In genomic region chr5:71783891-71784290, GRCh38 we compare ENCODE assay signal across 21 cellular contexts.
DNase-seq lines count a peak whose midpoint lies in the region; TF ChIP-seq lines count a peak whose summit lies in the region.
"Had no signal": no experiment of that assay in that cellular context is flagged by ENCODE, and none has a peak within 500 bp of the region (broad histone marks: within the 10 kb centered on the region; RNA-seq: fewer than 3 reads in every experiment).

No MANE protein-coding gene starts in this region.

- H3K27ac Mint-ChIP-seq in activated naive CD8-positive, alpha-beta T cell treated with anti-CD3 and anti-CD28 coated beads for 36 hours: no peak overlapping the region

- no peak for TF ChIP-seq EP300 in suprapubic skin (IDR thresholded peaks at IDR 0.05)

- H3K4me1 Mint-ChIP-seq in activated naive CD8-positive, alpha-beta T cell treated with anti-CD3 and anti-CD28 coated beads for 36 hours: peaks cover 20% of the 10 kb centered on the region

- 82% methylated on average over 6 of the region's 6 CpGs for WGBS in suprapubic skin

- H3K4me1 ChIP-seq in adipocyte (ENCODE audit: control insufficient read depth, insufficient read depth, low read length) (peaks cover 10% of the 10 kb centered on the region), suprapubic skin (peaks cover 11% of the 10 kb centered on the region)
- H3K4me1 ChIP-seq: thyroid gland had no signal

- no peak overlapping the region for H3K4me3 Mint-ChIP-seq in activated naive CD8-positive, alpha-beta T cell treated with anti-CD3 and anti-CD28 coated beads for 36 hours

- no peaks in the 10 kb centered on the region for H3K36me3 Mint-ChIP-seq in activated naive CD8-positive, alpha-beta T cell treated with anti-CD3 and anti-CD28 coated beads for 36 hours

- H3K9me3 Mint-ChIP-seq in activated naive CD8-positive, alpha-beta T cell treated with anti-CD3 and anti-CD28 coated beads for 36 hours: peaks cover 2% of the 10 kb centered on the region

- peak overlapping the region; percentile 31 for H3K27ac ChIP-seq in suprapubic skin
- H3K27ac ChIP-seq: left lung, PC-9, thyroid gland had no signal

- DNase-seq in NCI-H345 (lab: John Stamatoyannopoulos, UW): peak; percentile 5
- no peak for DNase-seq in NCI-H345 treated with DMSO at 0.1 percent for 48 hours (lab: John Stamatoyannopoulos, UW; ENCODE audit: unreplicated experiment)
- DNase-seq in adipocyte (ENCODE audit: low read depth): no peak
- DNase-seq in kidney tubule cell (ENCODE audit: low spot score): peak; percentile 25
- no peak for DNase-seq in suprapubic skin (ENCODE audit: low spot score in 2 of 2)
- DNase-seq in activated naive CD8-positive, alpha-beta T cell treated with anti-CD3 and anti-CD28 coated beads for 36 hours: no peak
- DNase-seq in DMS153 treated with DMSO at 0.1 percent for 48 hours (lab: John Stamatoyannopoulos, UW; ENCODE audit: unreplicated experiment): no peak
- no peak for DNase-seq in UCSD-AML1 (lab: John Stamatoyannopoulos, UW; ENCODE audit: unreplicated experiment)
- DNase-seq: activated CD4-positive, alpha-beta T cell treated with anti-CD3 and anti-CD28 coated beads, Interleukin-2, amount 50 U/mL, for 48 hours; amygdala; DMS153; H7; left lung; NCI-H1105; NCI-H2107; NCI-H526; ovary; PC-9; SK-N-SH; stimulated activated CD4-positive, alpha-beta T cell treated with anti-CD3 and anti-CD28 coated beads, Interleukin-4, amount 100 ng/mL, for 24 hours; thyroid gland had no signal

- H3K9me3 ChIP-seq in adipocyte (ENCODE audit: control insufficient read depth, low read length) (no peaks in the 10 kb centered on the region), suprapubic skin (no peaks in the 10 kb centered on the region)
- H3K9me3 ChIP-seq: left lung, ovary, SK-N-SH, thyroid gland had no signal

- H3K36me3 ChIP-seq in adipocyte (ENCODE audit: control insufficient read depth, insufficient read depth, low read length, severe bottlenecking): no peaks in the 10 kb centered on the region
- H3K36me3 ChIP-seq in suprapubic skin: no peaks in the 10 kb centered on the region
- H3K36me3 ChIP-seq: left lung, ovary, thyroid gland had no signal

- TF ChIP-seq CTCF in suprapubic skin (IDR thresholded peaks at IDR 0.05): no peak

- peak overlapping the region; percentile 78 for H3K9ac ChIP-seq in adipocyte (ENCODE audit: low read length)
- H3K9ac ChIP-seq: SK-N-SH had no signal

- H3K4me3 ChIP-seq in adipocyte (ENCODE audit: low read length) (no peak overlapping the region), suprapubic skin (no peak overlapping the region)
- H3K4me3 ChIP-seq: left lung, PC-9, thyroid gland had no signal

- no peak for TF ChIP-seq POLR2A in suprapubic skin (IDR thresholded peaks at IDR 0.05)

- H3K27me3 Mint-ChIP-seq in activated naive CD8-positive, alpha-beta T cell treated with anti-CD3 and anti-CD28 coated beads for 36 hours: peaks cover 13% of the 10 kb centered on the region

- peaks cover 8% of the 10 kb centered on the region for H3K27me3 ChIP-seq in adipocyte (replicated peaks; ENCODE audit: control insufficient read depth, insufficient read depth, low read length)
- no peaks in the 10 kb centered on the region for H3K27me3 ChIP-seq in suprapubic skin
- H3K27me3 ChIP-seq: left lung, ovary, thyroid gland had no signal

Comparison
In these comparisons a context has a peak if more than half of its experiments do, and no peak if none do; other contexts are left out.
1. DNase-seq: peak in NCI-H345 (single experiment) and kidney tubule cell (single experiment); none in NCI-H345 treated with DMSO at 0.1 percent for 48 hours (single experiment), adipocyte (single experiment), suprapubic skin (0 of 2), activated naive CD8-positive, alpha-beta T cell treated with anti-CD3 and anti-CD28 coated beads for 36 hours (single experiment), DMS153 treated with DMSO at 0.1 percent for 48 hours (single experiment) and UCSD-AML1 (single experiment).